In genomic region chr11:46272816-46273427, GRCh38 we compare ENCODE assay signal across 9 cellular contexts. TPM values are rescaled to one million over a fixed set of nuclear protein-coding genes. Genes with fewer than 3 reads are reported as not detected.
DNase-seq lines count a peak whose midpoint lies in the region; ATAC-seq and TF ChIP-seq lines count a peak whose summit lies in the region.
"Had no signal": no experiment of that assay in that cellular context is flagged by ENCODE, and none has a peak within 500 bp of the region (broad histone marks: within the 10 kb centered on the region; RNA-seq: fewer than 3 reads in every experiment).

No MANE protein-coding gene starts in this region.

- H3K36me3 ChIP-seq in WERI-Rb-1: no peaks in the 10 kb centered on the region
- H3K36me3 ChIP-seq in right atrium auricular region: no peaks in the 10 kb centered on the region
- H3K36me3 ChIP-seq in subcutaneous abdominal adipose tissue (ENCODE audit: control insufficient read depth in 5 of 5, insufficient read depth in 5 of 5, low read length in 5 of 5): no peaks in the 10 kb centered on the region

- H3K9me3 ChIP-seq in WERI-Rb-1 (ENCODE audit: severe bottlenecking) (no peaks in the 10 kb centered on the region), right atrium auricular region (no peaks in the 10 kb centered on the region), subcutaneous abdominal adipose tissue (ENCODE audit: control insufficient read depth in 5 of 5, low read length in 5 of 5) (no peaks in the 10 kb centered on the region)

- ATAC-seq in GM19023 (IDR thresholded peaks at IDR 0.05; ENCODE audit: unreplicated experiment): no peak

- H3K4me1 ChIP-seq in right atrium auricular region: peaks cover 0 to 62% of the 10 kb centered on the region in 2 donors
- peaks cover 6 to 54% (median 41%) of the 10 kb centered on the region in 5 donors for H3K4me1 ChIP-seq in subcutaneous abdominal adipose tissue (ENCODE audit: control insufficient read depth in 5 of 5, insufficient read depth in 5 of 5, low read length in 5 of 5)

- H3K27me3 ChIP-seq in WERI-Rb-1 (ENCODE audit: insufficient read depth, low read depth, severe bottlenecking): no peaks in the 10 kb centered on the region
- H3K27me3 ChIP-seq in right atrium auricular region: no peaks in the 10 kb centered on the region
- H3K27me3 ChIP-seq in subcutaneous abdominal adipose tissue (ENCODE audit: control insufficient read depth in 5 of 5, insufficient read depth in 4 of 5, low read length in 5 of 5): peaks cover under 1 to 9% (median 5%) of the 10 kb centered on the region in 5 donors

- H3K9ac ChIP-seq in subcutaneous abdominal adipose tissue (ENCODE audit: low read length in 5 of 5): peak overlapping the region in 3 of 5 donors; percentile 16 to 59 (median 32)

- peak; percentile 90 for DNase-seq in HT-29 (ENCODE audit: low spot score)
- DNase-seq in WERI-Rb-1: peak; percentile 31
- peak; percentile 77 for DNase-seq in right atrium auricular region (ENCODE audit: low spot score)
- DNase-seq in stimulated activated CD4-positive, alpha-beta T cell treated with anti-CD3 and anti-CD28 coated beads, Interleukin-2, amount 100 ng/mL, for 24 hours: no peak
- DNase-seq in T-helper 1 cell: no peak
- no peak for DNase-seq in Ammon's horn (ENCODE audit: low spot score)
- DNase-seq: activated B cell treated with CpG ODN at 0.5 μM for 24 hours had no signal

- TF ChIP-seq CTCF in WERI-Rb-1 (IDR thresholded peaks at IDR 0.05; ENCODE audit: low read depth, low read length) (no peak), right atrium auricular region (IDR thresholded peaks at IDR 0.05) (no peak)

- H3K27ac ChIP-seq in WERI-Rb-1: no peak overlapping the region
- H3K27ac ChIP-seq in right atrium auricular region: peak overlapping the region; percentile 80 to 87
- peak overlapping the region; percentile 80 for H3K27ac ChIP-seq in subcutaneous abdominal adipose tissue (ENCODE audit: low read depth, low read length)

- H3K4me3 ChIP-seq in WERI-Rb-1 (ENCODE audit: low read depth, low read length): no peak overlapping the region
- H3K4me3 ChIP-seq in right atrium auricular region: no peak overlapping the region
- H3K4me3 ChIP-seq in subcutaneous abdominal adipose tissue (ENCODE audit: low read depth in 1 of 5, low read length in 5 of 5): no peak overlapping the region

RNA-seq across cellular contexts. Expression of gene CREB3L1, which starts 4.5 kb away (rescaled TPM):
- 50.1 and 64.2 TPM in 2 replicates for total RNA-seq in HT-29 (2014; rRNA removed; shearing (Covaris generic))
- 10 to 100 TPM in 1 of 2 donors, 1 to 10 TPM in 1; 5.4 to 15.1 TPM for total RNA-seq in right atrium auricular region
- total RNA-seq: activated B cell treated with CpG ODN at 0.5 μM for 24 hours had no signal

Comparison
In these comparisons a context has a peak if more than half of its experiments do, and no peak if none do; other contexts are left out.
1. DNase-seq: peak in HT-29 (single experiment), WERI-Rb-1 (single experiment) and right atrium auricular region (single experiment); none in stimulated activated CD4-positive, alpha-beta T cell treated with anti-CD3 and anti-CD28 coated beads, Interleukin-2, amount 100 ng/mL, for 24 hours (0 of 2), T-helper 1 cell (0 of 5) and Ammon's horn (single experiment).